8 cellular contexts compared by ENCODE assay signal in the genomic region with DNA sequence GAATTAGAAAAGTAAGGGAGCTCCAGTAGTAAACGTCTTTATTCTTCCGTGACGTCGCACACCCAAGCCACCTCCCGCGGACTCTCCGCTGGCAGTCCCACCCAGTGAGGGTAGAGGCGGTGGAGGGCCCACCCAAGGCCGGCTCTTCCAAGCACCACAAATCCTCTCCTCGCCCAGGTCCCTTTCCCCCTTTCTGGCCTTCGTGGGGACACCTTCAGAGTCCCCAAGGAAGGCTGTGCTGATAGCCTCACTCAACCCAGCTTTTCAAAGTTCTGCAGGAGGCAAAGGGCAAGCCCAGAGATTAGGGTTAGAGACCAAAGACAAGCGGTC. TPM values are rescaled to one million over a fixed set of nuclear protein-coding genes. Genes with fewer than 3 reads are reported as not detected.
DNase-seq lines count a peak whose midpoint lies in the region; ATAC-seq and TF ChIP-seq lines count a peak whose summit lies in the region.

No MANE protein-coding gene starts in this region.

- POLR2A ChIA-PET in HEK293T (lab: Yijun Ruan, JAX): interaction anchor here (0.6 to 6.0 kb wide), 30 partner anchors 9 to 759 kb away, joined by 3 to 64 read pairs (median 4); a partner anchor contains a TSS

- H3K4me3 ChIP-seq in skeletal muscle cell (ENCODE audit: low read depth, low read length): peak overlapping the region; percentile 94

- peaks cover 63% of the 10 kb centered on the region for H3K36me3 Mint-ChIP-seq in T-helper 2 cell treated with Interferon-gamma antibody and Interleukin-4, amounts not matched to agents 5 μg/mL and 100 μg/mL, for 36 hours (ENCODE audit: low read depth)

- DNase-seq in T-helper 2 cell treated with Interferon-gamma antibody and Interleukin-4, amounts not matched to agents 5 μg/mL and 100 μg/mL, for 36 hours (ENCODE audit: low spot score): no peak
- no peak for DNase-seq in Right ventricle myocardium superior
- DNase-seq in skeletal muscle cell (ENCODE audit: low read depth): no peak
- no peak for DNase-seq in NCI-H1436 treated with DMSO at 0.1 percent for 48 hours (lab: John Stamatoyannopoulos, UW)
- no peak for DNase-seq in HEK293T (ENCODE audit: extremely low spot score)
- DNase-seq in activated CD8-positive, alpha-beta memory T cell treated with anti-CD3 and anti-CD28 coated beads for 24 hours: no peak

- H3K4me1 Mint-ChIP-seq in T-helper 2 cell treated with Interferon-gamma antibody and Interleukin-4, amounts not matched to agents 5 μg/mL and 100 μg/mL, for 36 hours (ENCODE audit: low read depth): peaks cover 23% of the 10 kb centered on the region

- H3K9me3 Mint-ChIP-seq in T-helper 2 cell treated with Interferon-gamma antibody and Interleukin-4, amounts not matched to agents 5 μg/mL and 100 μg/mL, for 36 hours: no peaks in the 10 kb centered on the region

- H3K27me3 Mint-ChIP-seq in T-helper 2 cell treated with Interferon-gamma antibody and Interleukin-4, amounts not matched to agents 5 μg/mL and 100 μg/mL, for 36 hours (ENCODE audit: low read depth): no peaks in the 10 kb centered on the region

- H3K27ac Mint-ChIP-seq in T-helper 2 cell treated with Interferon-gamma antibody and Interleukin-4, amounts not matched to agents 5 μg/mL and 100 μg/mL, for 36 hours: peak overlapping the region; percentile 98

- CTCF ChIA-PET in HEK293T (lab: Yijun Ruan, JAX): no interaction called here

- peak; percentile 15 for ATAC-seq in GM18502 (IDR thresholded peaks at IDR 0.05; ENCODE audit: poor library complexity, unreplicated experiment)
- ATAC-seq in HG02840 (IDR thresholded peaks at IDR 0.05; ENCODE audit: low FRiP score, unreplicated experiment): peak; percentile 22
- ATAC-seq in Right ventricle myocardium superior (ENCODE audit: poor library complexity): peak; percentile 60

- intact Hi-C loops in Right ventricle myocardium superior (cut with DNase I): no loop called here

- H3K4me3 Mint-ChIP-seq in T-helper 2 cell treated with Interferon-gamma antibody and Interleukin-4, amounts not matched to agents 5 μg/mL and 100 μg/mL, for 36 hours: peak overlapping the region; percentile 97

TF ChIP-seq in HEK293T, 16 proteins besides CTCF, POLR2A, EP300 and RAD21:
- TF ChIP-seq FOXM1 (IDR thresholded peaks at IDR 0.05; ENCODE audit: borderline replicate concordance): no peak
- TF ChIP-seq SUZ12 (IDR thresholded peaks at IDR 0.05): no peak
- TF ChIP-seq HDGF (IDR thresholded peaks at IDR 0.05; ENCODE audit: borderline replicate concordance): no peak
- no peak for TF ChIP-seq ZNF384 (IDR thresholded peaks at IDR 0.05)
- TF ChIP-seq, protein P1, sequence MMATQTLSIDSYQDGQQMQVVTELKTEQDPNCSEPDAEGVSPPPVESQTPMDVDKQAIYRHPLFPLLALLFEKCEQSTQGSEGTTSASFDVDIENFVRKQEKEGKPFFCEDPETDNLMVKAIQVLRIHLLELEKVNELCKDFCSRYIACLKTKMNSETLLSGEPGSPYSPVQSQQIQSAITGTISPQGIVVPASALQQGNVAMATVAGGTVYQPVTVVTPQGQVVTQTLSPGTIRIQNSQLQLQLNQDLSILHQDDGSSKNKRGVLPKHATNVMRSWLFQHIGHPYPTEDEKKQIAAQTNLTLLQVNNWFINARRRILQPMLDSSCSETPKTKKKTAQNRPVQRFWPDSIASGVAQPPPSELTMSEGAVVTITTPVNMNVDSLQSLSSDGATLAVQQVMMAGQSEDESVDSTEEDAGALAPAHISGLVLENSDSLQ (IDR thresholded peaks at IDR 0.05): no peak
- no peak for TF ChIP-seq L3MBTL2 (conservative IDR thresholded peaks at IDR 0.05)
- TF ChIP-seq FOXK2 (IDR thresholded peaks at IDR 0.05): no peak

RNA-seq across cellular contexts. Expression of a gene that starts 0.3 kb away (rescaled TPM):
- total RNA-seq in Right ventricle myocardium superior: 15.7 TPM

RNA-seq across cellular contexts. Expression of a gene that starts 9.8 kb away (rescaled TPM):
- 10.4 TPM for total RNA-seq in Right ventricle myocardium superior

RNA-seq across cellular contexts. Expression of a gene that starts 23.3 kb away (rescaled TPM):
- total RNA-seq in Right ventricle myocardium superior: 5.1 TPM

RNA-seq across cellular contexts. Expression of a gene that starts 27.5 kb away (rescaled TPM):
- not detected for total RNA-seq in Right ventricle myocardium superior

RNA-seq across cellular contexts. Expression of a gene that starts 31.1 kb away (rescaled TPM):
- 78.1 TPM for total RNA-seq in Right ventricle myocardium superior
